ENCODE assay signal across 6 cellular contexts in genomic region chrX:154400369-154400817, GRCh38. TPM values are rescaled to one million over a fixed set of nuclear protein-coding genes. Genes with fewer than 3 reads are reported as not detected.
A peak's percentile ranks its signal among the peaks of the same experiment; 100 is the strongest.
DNase-seq lines count a peak whose midpoint lies in the region; ATAC-seq, FAIRE-seq and TF ChIP-seq lines count a peak whose summit lies in the region.
"Not testable (repeated sequence)": the region's sequence is repeated elsewhere in the genome, so short reads cannot be mapped to it uniquely, and the experiment has no call there.

No MANE protein-coding gene starts in this region.

- DNase-seq in A549 (ENCODE audit: low read depth in 1 of 2, low spot score in 1 of 2); H9; T-helper 17 cell; adipocyte (ENCODE audit: low read depth); fibroblast of pulmonary artery (ENCODE audit: low read depth); osteoblast (ENCODE audit: insufficient read length, low spot score, missing footprints): not testable (repeated sequence)

- H3K27me3 ChIP-seq in H9 (ENCODE audit: insufficient read depth, low read length); adipocyte (replicated peaks; ENCODE audit: control insufficient read depth, insufficient read depth, low read length); osteoblast (ENCODE audit: insufficient read depth, low read length): not testable (repeated sequence)

- H3K9ac ChIP-seq in H9 (ENCODE audit: extremely low read depth, insufficient read length, low read length): not testable (repeated sequence)
- H3K9ac ChIP-seq in adipocyte (ENCODE audit: low read length): peak overlapping the region; percentile 100

- not testable (repeated sequence) for H2BK20ac ChIP-seq in H9 (ENCODE audit: low read depth, low read length, poor library complexity, severe bottlenecking)

- not testable (repeated sequence) for TF ChIP-seq POLR2A in A549 (IDR thresholded peaks at IDR 0.05; ENCODE audit: low read length)

- not testable (repeated sequence) for H3K79me2 ChIP-seq in H9 (ENCODE audit: insufficient read depth, low read length)
- H3K79me2 ChIP-seq in osteoblast (ENCODE audit: insufficient read depth, low read length): peaks cover 20% of the 10 kb centered on the region

- H3K14ac ChIP-seq in H9 (ENCODE audit: insufficient read depth, low read length): not testable (repeated sequence)

- H3K4me1 ChIP-seq in A549: peaks cover 18% of the 10 kb centered on the region; the same call in 2 of the 3 replicates
- not testable (repeated sequence) for H3K4me1 ChIP-seq in H9 (ENCODE audit: insufficient read depth, low read length); adipocyte (ENCODE audit: control insufficient read depth, insufficient read depth, low read length); osteoblast (ENCODE audit: insufficient read depth, low read length)

- not testable (repeated sequence) for H2AK5ac ChIP-seq in H9 (ENCODE audit: insufficient read length, low read length)

- H3K18ac ChIP-seq in H9 (ENCODE audit: insufficient read length, low read depth, low read length): not testable (repeated sequence)

- peaks cover 30 to 47% (median 36%) of the 10 kb centered on the region in 3 experiments for H3K36me3 Mint-ChIP-seq in H9 (ENCODE audit: insufficient read depth in 1 of 3, low read depth in 3 of 3)
- H3K36me3 Mint-ChIP-seq in T-helper 17 cell (ENCODE audit: low read depth): not testable (repeated sequence)

- H3K27me3 Mint-ChIP-seq in H9 (ENCODE audit: low read depth); T-helper 17 cell: not testable (repeated sequence)

- H4K8ac ChIP-seq in H9 (replicated peaks; ENCODE audit: insufficient read length, low read depth, low read length): not testable (repeated sequence)

- not testable (repeated sequence) for H3K4ac ChIP-seq in H9 (ENCODE audit: low read depth, low read length)

- POLR2A ChIA-PET in A549 (lab: Yijun Ruan, JAX): interaction anchor here (1.5 kb wide), 1 partner anchor 9 kb away, joined by 6 read pairs; the partner anchor contains the start of gene DNASE1L1

- ATAC-seq in A549, T-helper 17 cell: not testable (repeated sequence)

- TF ChIP-seq EP300 in A549 (IDR thresholded peaks at IDR 0.05): not testable (repeated sequence)

- FAIRE-seq in A549 (lab: Jason Lieb, UNC): not testable (repeated sequence)

- H3K4me2 ChIP-seq in A549: peak overlapping the region; percentile 89
- H3K4me2 ChIP-seq in H9 (ENCODE audit: insufficient read depth, insufficient read length, low read length): not testable (repeated sequence)
- peak overlapping the region; percentile 85 for H3K4me2 ChIP-seq in osteoblast (ENCODE audit: insufficient read depth, low read length)

- peaks cover 26% of the 10 kb centered on the region for H3K36me3 ChIP-seq in adipocyte (ENCODE audit: control insufficient read depth, insufficient read depth, low read length, severe bottlenecking)
- H3K36me3 ChIP-seq in osteoblast (ENCODE audit: insufficient read depth, low read length): peaks cover 30% of the 10 kb centered on the region

- H3K56ac ChIP-seq in H9 (ENCODE audit: insufficient read length, low read depth, low read length): not testable (repeated sequence)

- peak overlapping the region in 1 of 2 experiments; percentile 96; a peak in 3 of 6 replicates for H3K27ac ChIP-seq in A549
- H3K27ac ChIP-seq in H9 (ENCODE audit: insufficient read length, low read depth, low read length); osteoblast (ENCODE audit: low read depth, low read length): not testable (repeated sequence)

- peaks cover 75 to 76% of the 10 kb centered on the region in 2 experiments for H3K9me3 Mint-ChIP-seq in H9

- H3K4me1 Mint-ChIP-seq in H9 (peaks cover 0 to 15% of the 10 kb centered on the region in 2 experiments; a peak in 2 of 4 replicates), T-helper 17 cell (peaks cover 17% of the 10 kb centered on the region)

- not testable (repeated sequence) for H2BK120ac ChIP-seq in H9 (ENCODE audit: low read depth, low read length, poor library complexity, severe bottlenecking)

- not testable (repeated sequence) for H2BK15ac ChIP-seq in H9 (ENCODE audit: low read depth, low read length)

- not testable (repeated sequence) for TF ChIP-seq RAD21 in A549 (conservative IDR thresholded peaks at IDR 0.05 in 1 of 2, IDR thresholded peaks at IDR 0.05 in 1 of 2)

- peak overlapping the region in 1 of 3 experiments; percentile 74; a peak in 1 of 7 replicates for H3K27ac Mint-ChIP-seq in H9
- H3K27ac Mint-ChIP-seq in T-helper 17 cell: peak overlapping the region; percentile 100

- not testable (repeated sequence) for H3K23ac ChIP-seq in H9 (ENCODE audit: insufficient read length, low read depth, low read length)

- H4K20me1 ChIP-seq in H9 (ENCODE audit: control insufficient read depth, insufficient read depth, insufficient read length): not testable (repeated sequence)
- peaks cover 20% of the 10 kb centered on the region for H4K20me1 ChIP-seq in osteoblast (ENCODE audit: insufficient read depth, low read length)

- H3K79me1 ChIP-seq in H9 (ENCODE audit: insufficient read depth, low read depth, low read length, poor library complexity, severe bottlenecking): not testable (repeated sequence)

- H3T11ph ChIP-seq in H9 (ENCODE audit: low read length): not testable (repeated sequence)

- H4K91ac ChIP-seq in H9 (ENCODE audit: insufficient read length, low read depth, low read length): not testable (repeated sequence)

- not testable (repeated sequence) for H2BK5ac ChIP-seq in H9 (ENCODE audit: insufficient read length, low read length)

- not testable (repeated sequence) for H3K9me3 ChIP-seq in A549; T-helper 17 cell (ENCODE audit: control insufficient read depth, low read length, poor library complexity, severe bottlenecking); adipocyte (ENCODE audit: control insufficient read depth, low read length); osteoblast (ENCODE audit: low read depth, low read length)
- H3K9me3 ChIP-seq in H9 (ENCODE audit: control insufficient read depth, low read depth, low read length): peaks cover 36% of the 10 kb centered on the region

- peaks cover 16% of the 10 kb centered on the region for H3K23me2 ChIP-seq in H9 (ENCODE audit: insufficient read length, low read depth, low read length, poor library complexity, severe bottlenecking)

- TF ChIP-seq CTCF in A549 (IDR thresholded peaks at IDR 0.05); H9 (conservative IDR thresholded peaks at IDR 0.05); fibroblast of pulmonary artery (IDR thresholded peaks at IDR 0.05; ENCODE audit: low read length, missing control alignments); osteoblast (IDR thresholded peaks at IDR 0.05; ENCODE audit: extremely low read depth, low read depth, low read length): not testable (repeated sequence)

- 92% methylated on average over 2 of the region's 6 CpGs for WGBS in A549 (ENCODE audit: missing lambda C conversion rate)
- WGBS in H9 (ENCODE audit: extremely low coverage, insufficient read length, low lambda C conversion rate): no CpG with 5 or more reads among the region's 6 CpGs

- not testable (repeated sequence) for H2AFZ ChIP-seq in H9 (ENCODE audit: low read length); osteoblast (ENCODE audit: low read length)

- peak overlapping the region; percentile 88 for H3K4me3 ChIP-seq in A549
- peak overlapping the region; percentile 89 for H3K4me3 ChIP-seq in adipocyte (ENCODE audit: low read length)
- H3K4me3 ChIP-seq in fibroblast of pulmonary artery (replicated peaks; ENCODE audit: low read depth, low read length): peak overlapping the region; percentile 91
- H3K4me3 ChIP-seq in osteoblast (ENCODE audit: insufficient read depth, low read length): peak overlapping the region; percentile 79

- H4K5ac ChIP-seq in H9 (ENCODE audit: insufficient read length, low read depth, low read length): not testable (repeated sequence)

- peak overlapping the region; percentile 96 to 97; a peak in 4 of 5 replicates for H3K4me3 Mint-ChIP-seq in H9
- not testable (repeated sequence) for H3K4me3 Mint-ChIP-seq in T-helper 17 cell

- CTCF ChIA-PET in A549 (lab: Yijun Ruan, JAX): interaction anchor here (1.2 to 4.7 kb wide), 3 partner anchors 10 to 133 kb away, joined by 4 to 28 read pairs (median 21); partner anchors contain the start of genes DNASE1L1, FLNA and TAFAZZIN

- not testable (repeated sequence) for H2BK12ac ChIP-seq in H9 (ENCODE audit: insufficient read length, low read depth, low read length)

RNA-seq across cellular contexts. Expression of gene RPL10, which starts 2.2 kb away (rescaled TPM):
- polyA plus RNA-seq in A549 (2011; rRNA removed) (3,216 and 3,468 TPM in 2 replicates), A549 (2017; fragmentation: RNase III; extraction: RNeasy Plus Mini Kit Qiagen cat#74134 plus additional on column Dnase treatment) (4,594 to 4,829 TPM (median 4,804 TPM) in 3 replicates)
- 4,988 and 5,624 TPM in 2 replicates for polyA plus RNA-seq in A549 (2012; cell fraction: cytosol; rRNA removed)
- polyA plus RNA-seq in A549 (2012; cell fraction: nucleus; rRNA removed): 3,974 and 5,274 TPM in 2 replicates
- polyA minus RNA-seq in A549 (2011; rRNA and poly(A)+ RNA removed): 1,628 and 1,978 TPM in 2 replicates
- total RNA-seq in H9 (2021) (2,110 and 2,124 TPM in 2 replicates), T-helper 17 cell (1,000 to 10,000 TPM; 4,596 to 4,820 TPM), osteoblast (1,832 and 2,517 TPM in 2 replicates)

RNA-seq across cellular contexts. Expression of gene DNASE1L1, which starts 8.7 kb away (rescaled TPM):
- polyA plus RNA-seq in A549 (2011; rRNA removed) (14.3 and 21.6 TPM in 2 replicates), A549 (2017; fragmentation: RNase III; extraction: RNeasy Plus Mini Kit Qiagen cat#74134 plus additional on column Dnase treatment) (20.9 to 24.5 TPM (median 24.4 TPM) in 3 replicates)
- polyA plus RNA-seq in A549 (2012; cell fraction: cytosol; rRNA removed): 16.3 and 23.8 TPM in 2 replicates
- 38.6 and 39.1 TPM in 2 replicates for polyA plus RNA-seq in A549 (2012; cell fraction: nucleus; rRNA removed)
- 15.2 and 23.5 TPM in 2 replicates for polyA minus RNA-seq in A549 (2011; rRNA and poly(A)+ RNA removed)
- total RNA-seq in H9 (2021) (14.2 and 14.5 TPM in 2 replicates), T-helper 17 cell (10 to 100 TPM; 20.5 to 22.6 TPM), osteoblast (58.9 and 74.6 TPM in 2 replicates)

RNA-seq across cellular contexts. Expression of gene TAFAZZIN, which starts 10.9 kb away (rescaled TPM):
- polyA plus RNA-seq in A549 (2011; rRNA removed) (32.6 and 36.9 TPM in 2 replicates), A549 (2017; fragmentation: RNase III; extraction: RNeasy Plus Mini Kit Qiagen cat#74134 plus additional on column Dnase treatment) (25.7 to 36.3 TPM (median 34.4 TPM) in 3 replicates)
- 35.6 and 45.5 TPM in 2 replicates for polyA plus RNA-seq in A549 (2012; cell fraction: cytosol; rRNA removed)
- polyA plus RNA-seq in A549 (2012; cell fraction: nucleus; rRNA removed): 150 and 154 TPM in 2 replicates
- polyA minus RNA-seq in A549 (2011; rRNA and poly(A)+ RNA removed): 28.0 and 35.3 TPM in 2 replicates
- total RNA-seq in H9 (2021) (24.7 and 25.5 TPM in 2 replicates), T-helper 17 cell (10 to 100 TPM; 84.1 to 95.7 TPM), osteoblast (15.6 and 19.2 TPM in 2 replicates)

RNA-seq across cellular contexts. Expression of gene EMD, which starts 21.3 kb away (rescaled TPM):
- polyA plus RNA-seq in A549 (2011; rRNA removed): 34.6 and 40.7 TPM in 2 replicates
- 69.1 and 94.4 TPM in 2 replicates for polyA plus RNA-seq in A549 (2012; cell fraction: cytosol; rRNA removed)
- 86.5 and 123 TPM in 2 replicates for polyA plus RNA-seq in A549 (2012; cell fraction: nucleus; rRNA removed)
- 126 to 131 TPM (median 130 TPM) in 3 replicates for polyA plus RNA-seq in A549 (2017; fragmentation: RNase III; extraction: RNeasy Plus Mini Kit Qiagen cat#74134 plus additional on column Dnase treatment)
- 44.1 and 55.6 TPM in 2 replicates for polyA minus RNA-seq in A549 (2011; rRNA and poly(A)+ RNA removed)
- 113 and 115 TPM in 2 replicates for total RNA-seq in H9 (2021)
- 100 to 1,000 TPM; 121 to 132 TPM for total RNA-seq in T-helper 17 cell
- 28.0 and 29.7 TPM in 2 replicates for total RNA-seq in osteoblast

RNA-seq across cellular contexts. Expression of gene FLNA, which starts 26.0 kb away (rescaled TPM):
- polyA plus RNA-seq in A549 (2011; rRNA removed): 303 and 351 TPM in 2 replicates
- polyA plus RNA-seq in A549 (2012; cell fraction: cytosol; rRNA removed): 552 and 728 TPM in 2 replicates
- 3,208 and 3,689 TPM in 2 replicates for polyA plus RNA-seq in A549 (2012; cell fraction: nucleus; rRNA removed)
- polyA plus RNA-seq in A549 (2017; fragmentation: RNase III; extraction: RNeasy Plus Mini Kit Qiagen cat#74134 plus additional on column Dnase treatment): 1,116 to 1,252 TPM (median 1,118 TPM) in 3 replicates
- 1,164 and 1,868 TPM in 2 replicates for polyA minus RNA-seq in A549 (2011; rRNA and poly(A)+ RNA removed)
- total RNA-seq in H9 (2021): 946 and 957 TPM in 2 replicates
- total RNA-seq in T-helper 17 cell: 1,000 to 10,000 TPM; 1,780 to 2,536 TPM
- total RNA-seq in osteoblast: 2,632 and 3,431 TPM in 2 replicates
